ENCODE assay signal across 19 cellular contexts in genomic region chr12:103745962-103746361, GRCh38.
DNase-seq lines count a peak whose midpoint lies in the region; ATAC-seq and TF ChIP-seq lines count a peak whose summit lies in the region.
"Had no signal": no experiment of that assay in that cellular context is flagged by ENCODE, and none has a peak within 500 bp of the region (broad histone marks: within the 10 kb centered on the region; RNA-seq: fewer than 3 reads in every experiment).

No MANE protein-coding gene starts in this region.

- DNase-seq in left ventricle myocardium inferior (no peak), Right ventricle myocardium inferior (ENCODE audit: missing footprints) (no peak), NCI-H1694 (lab: John Stamatoyannopoulos, UW) (peak; percentile 54), choroid plexus epithelial cell (ENCODE audit: low read depth) (peak; percentile 8), testis (no peak), DMS79 treated with DMSO at 0.1 percent for 48 hours (lab: John Stamatoyannopoulos, UW) (no peak)
- DNase-seq: activated CD4-positive, alpha-beta T cell treated with anti-CD3 and anti-CD28 coated beads for 1 hour; activated effector memory CD4-positive, alpha-beta T cell treated with Interleukin-2 at 50 U/mL for 16 hours; caudate nucleus; GDM1; immature natural killer cell; NCI-H1417 treated with DMSO at 0.1 percent for 48 hours; NCI-H446 treated with DMSO at 0.1 percent for 48 hours; ovary; PC-3; stimulated activated CD4-positive, alpha-beta T cell treated with anti-CD3 and anti-CD28 coated beads, Interleukin-4, amount 100 ng/mL, for 1 hour had no signal

- no peak overlapping the region for H3K27ac ChIP-seq in left ventricle myocardium inferior (replicated peaks)
- H3K27ac ChIP-seq in testis: no peak overlapping the region
- H3K27ac ChIP-seq: esophagus muscularis mucosa, ovary, SJSA1 had no signal

- peaks cover 10% of the 10 kb centered on the region for H3K4me1 ChIP-seq in left ventricle myocardium inferior
- no peaks in the 10 kb centered on the region for H3K4me1 ChIP-seq in testis

- no peak overlapping the region for H3K4me3 ChIP-seq in left ventricle myocardium inferior
- H3K4me3 ChIP-seq in choroid plexus epithelial cell (ENCODE audit: low read depth, low read length): no peak overlapping the region
- no peak overlapping the region for H3K4me3 ChIP-seq in testis
- H3K4me3 ChIP-seq: esophagus muscularis mucosa, ovary, SJSA1 had no signal

- no peak for TF ChIP-seq POLR2A in testis (IDR thresholded peaks at IDR 0.05)

- intact Hi-C loops in left ventricle myocardium inferior (cut with micrococcal nuclease): no loop called here
- intact Hi-C loops in Right ventricle myocardium inferior (cut with DNase I): loop anchor here (10.0 kb wide), 1 partner anchor 171 kb away; no protein-coding TSS in a partner anchor
- intact Hi-C loops in testis (cut with DNase I; ENCODE audit: low total_unique reads): no loop called here

- ATAC-seq in Right ventricle myocardium inferior: no peak
- no peak for ATAC-seq in HG02571 (IDR thresholded peaks at IDR 0.05; ENCODE audit: unreplicated experiment)
- ATAC-seq: PC-3 had no signal

- H3K27me3 ChIP-seq in left ventricle myocardium inferior (ENCODE audit: low read depth): no peaks in the 10 kb centered on the region
- H3K27me3 ChIP-seq in testis: no peaks in the 10 kb centered on the region
- H3K27me3 ChIP-seq: esophagus muscularis mucosa, ovary, SJSA1 had no signal

- H3K9me3 ChIP-seq in left ventricle myocardium inferior (replicated peaks) (no peaks in the 10 kb centered on the region), testis (no peaks in the 10 kb centered on the region)
- H3K9me3 ChIP-seq: esophagus muscularis mucosa, ovary, SJSA1 had no signal

- TF ChIP-seq CTCF in left ventricle myocardium inferior (IDR thresholded peaks at IDR 0.05; ENCODE audit: borderline replicate concordance): peak; percentile 35
- TF ChIP-seq CTCF in choroid plexus epithelial cell (conservative IDR thresholded peaks at IDR 0.05; ENCODE audit: low read depth, low read length): peak; percentile 19
- no peak for TF ChIP-seq CTCF in testis (IDR thresholded peaks at IDR 0.05)

- H3K36me3 ChIP-seq in left ventricle myocardium inferior: no peaks in the 10 kb centered on the region
- H3K36me3 ChIP-seq in testis (ENCODE audit: low read depth, missing control alignments): no peaks in the 10 kb centered on the region
- H3K36me3 ChIP-seq: ovary, SJSA1 had no signal

- WGBS in testis, 2 donors: 77 to 91% methylated on average over 2 of the region's 2 CpGs

Comparison
In these comparisons a context has a peak if more than half of its experiments do, and no peak if none do; other contexts are left out.
1. DNase-seq: peak in NCI-H1694 (single experiment) and choroid plexus epithelial cell (single experiment); none in left ventricle myocardium inferior (single experiment), Right ventricle myocardium inferior (single experiment), testis (single experiment) and DMS79 treated with DMSO at 0.1 percent for 48 hours (single experiment).
2. CTCF ChIP-seq: peak in left ventricle myocardium inferior (single experiment) and choroid plexus epithelial cell (single experiment); none in testis (0 of 3).